ENCODE assay signal across 8 cellular contexts in genomic region chr3:7144696-7145308, GRCh38.
DNase-seq lines count a peak whose midpoint lies in the region; FAIRE-seq and TF ChIP-seq lines count a peak whose summit lies in the region.

No MANE protein-coding gene starts in this region.

- H3K9ac ChIP-seq in Karpas-422 (ENCODE audit: low read length), result no peak overlapping the region
- H3K9ac ChIP-seq in H1 (replicated peaks in 1 of 4; ENCODE audit: extremely low read depth in 1 of 4, low read depth in 3 of 4, low read length in 3 of 4), result no peak overlapping the region

- peak; percentile 67 to 93 (median 76) for TF ChIP-seq CTCF in H1 (IDR thresholded peaks at IDR 0.05; ENCODE audit: control extremely low read depth in 1 of 3, insufficient read depth in 1 of 3, low read depth in 1 of 3, low read length in 3 of 3)

- peak; percentile 75 to 82 for TF ChIP-seq RAD21 in H1 (IDR thresholded peaks at IDR 0.05 in 1 of 2, conservative IDR thresholded peaks at IDR 0.05 in 1 of 2; ENCODE audit: low read depth in 2 of 2, low read length in 2 of 2)

- no peak overlapping the region for H3K14ac ChIP-seq in H1 (ENCODE audit: insufficient read length)

- 73% methylated on average over 8 of the region's 8 CpGs; no CpG with 5 or more reads in 1 of the 2 experiments for WGBS in H1 (ENCODE audit: extremely low coverage in 1 of 2, insufficient coverage in 1 of 2, insufficient read length in 1 of 2, insufficient replicate concordance in 2 of 2, low coverage in 1 of 2, low lambda C conversion rate in 2 of 2, missing lambda C conversion rate in 1 of 2), 2 experiments

- no peaks in the 10 kb centered on the region for H3K79me1 ChIP-seq in H1 (ENCODE audit: low read depth, low read length)

- H3K27ac ChIP-seq in Karpas-422 (ENCODE audit: low read length), result no peak overlapping the region
- H3K27ac ChIP-seq in H1 (ENCODE audit: low read depth, low read length), result no peak overlapping the region

- DNase-seq in stimulated activated CD4-positive, alpha-beta T cell treated with anti-CD3 and anti-CD28 coated beads, Interleukin-1b, Interleukin-23, amount 100 ng/mL, for 48 hours, result peak; percentile 1
- no peak for DNase-seq in stimulated activated CD4-positive, alpha-beta T cell treated with anti-CD3 and anti-CD28 coated beads, Interleukin-4, amount 100 ng/mL, for 1 hour
- DNase-seq in Karpas-422 (peak; percentile 73), H1 (ENCODE audit: low read depth in 1 of 2, low spot score in 2 of 2) (peak; percentile 21 to 49), 8988T (no peak), NCI-H1436 (lab: John Stamatoyannopoulos, UW) (no peak), kidney glomerular epithelial cell (lab: John Stamatoyannopoulos, UW) (no peak)
- DNase-seq in activated CD8-positive, alpha-beta memory T cell treated with anti-CD3 and anti-CD28 coated beads for 24 hours, result no peak

- H2BK15ac ChIP-seq in H1 (ENCODE audit: low read length), result no peak overlapping the region

- no peak overlapping the region for H4K8ac ChIP-seq in H1 (ENCODE audit: extremely low read depth, insufficient read depth, low read length)

- no peak overlapping the region for H2BK12ac ChIP-seq in H1 (ENCODE audit: low read depth, low read length)

- H4K91ac ChIP-seq in H1 (replicated peaks; ENCODE audit: insufficient read length, low read length), result no peak overlapping the region

- H4K5ac ChIP-seq in H1 (ENCODE audit: insufficient read length, low read depth, low read length), result no peak overlapping the region

- H3K9me3 ChIP-seq in Karpas-422 (ENCODE audit: low read length), result no peaks in the 10 kb centered on the region; the same call in 1 of the 2 replicates
- no peaks in the 10 kb centered on the region for H3K9me3 ChIP-seq in H1 (ENCODE audit: insufficient read depth in 2 of 2, low read depth in 1 of 2, low read length in 1 of 2)

- no peaks in the 10 kb centered on the region for H3K23me2 ChIP-seq in H1 (ENCODE audit: low read depth, low read length)

- H3K18ac ChIP-seq in H1 (ENCODE audit: extremely low read depth, low read length), result no peak overlapping the region

- POLR2A ChIA-PET in H1 (lab: Charles Lee; ENCODE audit: partially characterized antibody), result no interaction called here

- no peak overlapping the region for H3K4ac ChIP-seq in H1 (replicated peaks; ENCODE audit: insufficient read length, low read depth, low read length)

- no peaks in the 10 kb centered on the region for H3K79me2 ChIP-seq in Karpas-422 (ENCODE audit: low read length)
- no peaks in the 10 kb centered on the region for H3K79me2 ChIP-seq in H1 (ENCODE audit: control insufficient read depth in 1 of 2, insufficient read depth in 2 of 2, low read length in 2 of 2)

- FAIRE-seq in H1 (lab: Jason Lieb, UNC), result peak; percentile 82

- H3K4me2 ChIP-seq in Karpas-422 (ENCODE audit: low read depth, low read length, poor library complexity, severe bottlenecking) (no peak overlapping the region), H1 (ENCODE audit: insufficient read depth in 1 of 2, low read depth in 2 of 2, low read length in 2 of 2) (no peak overlapping the region)

- no peak overlapping the region for H2AK5ac ChIP-seq in H1 (ENCODE audit: low read depth, low read length)

- TF ChIP-seq POLR2A in H1 (IDR thresholded peaks at IDR 0.05; ENCODE audit: control extremely low read depth in 1 of 2, low read depth in 2 of 2, low read length in 2 of 2), result no peak

- no peak overlapping the region for H3K56ac ChIP-seq in H1 (replicated peaks; ENCODE audit: insufficient read length, low read depth, low read length)

- H3K36me3 ChIP-seq in Karpas-422 (ENCODE audit: insufficient read depth, low read length) (no peaks in the 10 kb centered on the region), H1 (ENCODE audit: control insufficient read depth in 2 of 4, insufficient read depth in 4 of 4, low read length in 3 of 4) (no peaks in the 10 kb centered on the region)

- H3K4me1 ChIP-seq in Karpas-422 (ENCODE audit: low read length), result no peaks in the 10 kb centered on the region
- no peaks in the 10 kb centered on the region for H3K4me1 ChIP-seq in H1 (replicated peaks in 1 of 4; ENCODE audit: control insufficient read depth in 3 of 4, insufficient read depth in 4 of 4, low read length in 3 of 4)

- CTCF ChIA-PET in H1 (lab: Charles Lee; ENCODE audit: partially characterized antibody), result interaction anchor here (0.7 to 2.2 kb wide), 20 partner anchors 8 to 485 kb away, joined by 3 to 9 read pairs (median 4); no protein-coding TSS in a partner anchor

- no peak overlapping the region for H2BK120ac ChIP-seq in H1 (replicated peaks; ENCODE audit: low read depth, low read length)

- no peak overlapping the region for H3K4me3 ChIP-seq in Karpas-422 (ENCODE audit: low read length)
- H3K4me3 ChIP-seq in H1 (ENCODE audit: extremely low read depth in 1 of 4, insufficient read depth in 2 of 4, low read depth in 3 of 4, low read length in 4 of 4), result no peak overlapping the region

- TF ChIP-seq EP300 in H1 (IDR thresholded peaks at IDR 0.05; ENCODE audit: borderline replicate concordance in 1 of 2, low read depth in 2 of 2, low read length in 2 of 2), result no peak

- H4K20me1 ChIP-seq in Karpas-422 (ENCODE audit: insufficient read depth, low read depth, low read length) (no peaks in the 10 kb centered on the region), H1 (replicated peaks in 1 of 2; ENCODE audit: control insufficient read depth in 1 of 2, insufficient read depth in 2 of 2, low read length in 2 of 2) (no peaks in the 10 kb centered on the region)

- H2AFZ ChIP-seq in Karpas-422 (ENCODE audit: low read length) (no peak overlapping the region), H1 (ENCODE audit: low read length) (no peak overlapping the region)

- H2BK5ac ChIP-seq in H1 (ENCODE audit: low read depth, low read length), result no peak overlapping the region

- no peaks in the 10 kb centered on the region for H3K27me3 ChIP-seq in Karpas-422 (ENCODE audit: low read length)
- H3K27me3 ChIP-seq in H1 (replicated peaks in 1 of 4; ENCODE audit: control insufficient read depth in 3 of 4, extremely low read depth in 1 of 4, insufficient read depth in 3 of 4, low read length in 3 of 4), result no peaks in the 10 kb centered on the region

- no peaks in the 10 kb centered on the region for H3K9me2 ChIP-seq in Karpas-422 (replicated peaks; ENCODE audit: insufficient read depth, low read length)

- H2BK20ac ChIP-seq in H1 (ENCODE audit: low read length), result no peak overlapping the region

- H3K23ac ChIP-seq in H1 (ENCODE audit: insufficient read length), result no peak overlapping the region

TF ChIP-seq in H1, 55 proteins besides CTCF, POLR2A, EP300 and RAD21:
- no peak for TF ChIP-seq MAX (IDR thresholded peaks at IDR 0.05)
- TF ChIP-seq YY1 (IDR thresholded peaks at IDR 0.05; ENCODE audit: low read depth, low read length), result 0 out of 2 replicates have a peak, but pooled peaks have one; percentile 32

Comparison
In these comparisons a context has a peak if more than half of its experiments do, and no peak if none do; other contexts are left out.
1. DNase-seq: peak in stimulated activated CD4-positive, alpha-beta T cell treated with anti-CD3 and anti-CD28 coated beads, Interleukin-1b, Interleukin-23, amount 100 ng/mL, for 48 hours (single experiment), Karpas-422 (single experiment) and H1 (2 of 2); none in stimulated activated CD4-positive, alpha-beta T cell treated with anti-CD3 and anti-CD28 coated beads, Interleukin-4, amount 100 ng/mL, for 1 hour (single experiment), 8988T (single experiment), NCI-H1436 (single experiment), kidney glomerular epithelial cell (single experiment) and activated CD8-positive, alpha-beta memory T cell treated with anti-CD3 and anti-CD28 coated beads for 24 hours (single experiment).